8 cellular contexts compared by ENCODE assay signal in the genomic region with DNA sequence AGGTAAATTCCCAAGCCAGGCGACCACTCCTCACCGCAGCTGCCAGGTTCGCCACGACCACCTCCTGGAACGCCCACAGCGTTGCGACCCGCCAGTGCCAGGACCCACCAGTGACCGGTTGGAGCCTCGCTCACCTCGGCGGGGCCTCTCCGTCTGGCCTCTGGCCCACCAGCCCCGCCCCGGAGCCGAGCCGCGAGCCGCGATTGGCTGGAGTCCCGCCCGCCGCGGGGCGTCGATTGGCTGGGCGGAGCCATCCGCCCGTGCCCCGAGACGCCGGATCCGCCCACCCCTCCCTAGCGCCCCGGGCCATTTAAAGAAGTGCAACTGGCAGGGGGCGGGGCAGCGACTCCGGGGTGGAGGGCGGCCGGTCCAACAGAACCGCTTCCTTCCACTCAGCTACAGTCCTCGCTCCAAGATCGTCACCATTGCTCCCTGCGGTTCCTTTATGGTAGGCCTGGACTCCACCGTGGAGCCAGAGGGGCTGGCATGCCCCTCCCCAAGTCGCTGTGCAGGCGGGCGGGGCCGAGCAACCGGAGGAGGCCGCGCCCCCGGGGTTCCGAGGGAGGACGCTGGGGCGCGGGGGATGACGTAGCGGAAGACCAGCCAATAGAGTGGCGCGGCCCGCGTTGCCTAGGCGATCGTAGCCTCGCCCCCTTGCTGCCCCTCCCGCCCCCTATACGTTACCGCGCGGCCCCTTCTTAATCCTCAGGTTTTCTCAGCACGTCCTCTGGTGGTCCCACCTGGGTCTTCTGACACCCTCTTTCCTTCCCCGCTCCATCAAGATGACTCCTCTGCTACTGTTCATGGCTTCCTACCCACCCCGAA. TPM values are rescaled to one million over a fixed set of nuclear protein-coding genes. Genes with fewer than 3 reads are reported as not detected.
DNase-seq lines count a peak whose midpoint lies in the region; ATAC-seq and TF ChIP-seq lines count a peak whose summit lies in the region.

A gene with protein sequence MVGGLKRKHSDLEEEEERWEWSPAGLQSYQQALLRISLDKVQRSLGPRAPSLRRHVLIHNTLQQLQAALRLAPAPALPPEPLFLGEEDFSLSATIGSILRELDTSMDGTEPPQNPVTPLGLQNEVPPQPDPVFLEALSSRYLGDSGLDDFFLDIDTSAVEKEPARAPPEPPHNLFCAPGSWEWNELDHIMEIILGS (minus strand): TSS at position 155 of the 825 bp plus-strand sequence. CDS start 2,255 bp downstream, outside the sequence.

- TF ChIP-seq CTCF in 22Rv1 (IDR thresholded peaks at IDR 0.05): no peak

- peak; percentile 74 for ATAC-seq in GM18511 (IDR thresholded peaks at IDR 0.05; ENCODE audit: unreplicated experiment)
- peak; percentile 57 for ATAC-seq in HG03025 (IDR thresholded peaks at IDR 0.05; ENCODE audit: low FRiP score, unreplicated experiment)
- ATAC-seq in sciatic nerve: peak; percentile 88

- DNase-seq in NCI-H2081 (lab: John Stamatoyannopoulos, UW): peak; percentile 94 to 95
- peak; percentile 96 for DNase-seq in T-helper 9 cell
- peak; percentile 99 for DNase-seq in astrocyte of the hippocampus (ENCODE audit: low read depth, low spot score)
- DNase-seq in hippocampal formation (lab: John Stamatoyannopoulos, UW): peak; percentile 97 to 98
- DNase-seq in sciatic nerve (ENCODE audit: low spot score): peak; percentile 98

- peak within 1 kb of the TSS; percentile 96 for H3K27ac ChIP-seq in 22Rv1

- intact Hi-C loops in sciatic nerve (cut with DNase I): no loop called here

RNA-seq across cellular contexts. Expression of the gene that starts here (rescaled TPM):
- 47.2 TPM for total RNA-seq in sciatic nerve

Comparison
In these comparisons a context has a peak if more than half of its experiments do, and no peak if none do; other contexts are left out.
1. Peak in every context shown above with its lines: DNase-seq, ATAC-seq and H3K27ac ChIP-seq.